Comparison of ENCODE assay signal across 19 cellular contexts in the genomic region with DNA sequence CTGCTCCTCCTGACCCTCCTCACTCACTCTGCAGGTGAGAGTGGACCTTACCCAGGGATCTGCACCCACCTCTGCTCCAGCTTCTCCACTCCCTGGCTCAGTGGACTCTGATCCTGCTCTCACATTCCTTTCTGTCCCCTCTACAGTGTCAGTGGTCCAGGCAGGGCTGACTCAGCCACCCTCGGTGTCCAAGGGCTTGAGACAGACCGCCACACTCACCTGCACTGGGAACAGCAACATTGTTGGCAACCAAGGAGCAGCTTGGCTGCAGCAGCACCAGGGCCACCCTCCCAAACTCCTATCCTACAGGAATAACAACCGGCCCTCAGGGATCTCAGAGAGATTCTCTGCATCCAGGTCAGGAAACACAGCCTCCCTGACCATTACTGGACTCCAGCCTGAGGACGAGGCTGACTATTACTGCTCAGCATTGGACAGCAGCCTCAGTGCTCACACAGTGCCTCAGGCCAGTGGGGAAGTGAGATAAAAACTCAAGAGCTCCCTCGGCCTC. TPM values are rescaled to one million over a fixed set of nuclear protein-coding genes. Genes with fewer than 3 reads are reported as not detected.
A peak's percentile ranks its signal among the peaks of the same experiment; 100 is the strongest.
DNase-seq lines count a peak whose midpoint lies in the region; ATAC-seq, FAIRE-seq and TF ChIP-seq lines count a peak whose summit lies in the region.
"Had no signal": no experiment of that assay in that cellular context is flagged by ENCODE, and none has a peak within 500 bp of the region (broad histone marks: within the 10 kb centered on the region; RNA-seq: fewer than 3 reads in every experiment).

No MANE protein-coding gene starts in this region.

- no peak overlapping the region for H3K27ac ChIP-seq in BLaER1 treated with 17β-estradiol and CSF1 and Interleukin-3, amounts not matched to agents 10 nM and 100 nM
- H3K27ac ChIP-seq in GM12878 (ENCODE audit: control insufficient read depth, insufficient read depth): no peak overlapping the region
- no peak overlapping the region for H3K27ac ChIP-seq in osteoblast (ENCODE audit: low read depth, low read length)
- no peak overlapping the region for H3K27ac ChIP-seq in MM.1S (ENCODE audit: low read length)
- H3K27ac ChIP-seq: A549 had no signal

- in situ Hi-C loops in GM12878 (cut with MboI): no loop called here

- H3K79me2 ChIP-seq in GM12878 (ENCODE audit: control insufficient read depth, insufficient read depth, low read length) (no peaks in the 10 kb centered on the region), osteoblast (ENCODE audit: insufficient read depth, low read length) (no peaks in the 10 kb centered on the region), MM.1S (ENCODE audit: low read length) (no peaks in the 10 kb centered on the region)

- TF ChIP-seq CTCF in GM12878 (IDR thresholded peaks at IDR 0.05 in 2 of 3, conservative IDR thresholded peaks at IDR 0.05 in 1 of 3; ENCODE audit: control insufficient read depth in 2 of 3, extremely low read depth in 1 of 3, insufficient read depth in 1 of 3, low read depth in 3 of 3, low read length in 3 of 3): no peak
- no peak for TF ChIP-seq CTCF in osteoblast (IDR thresholded peaks at IDR 0.05; ENCODE audit: extremely low read depth, low read depth, low read length)
- TF ChIP-seq CTCF in MM.1S (IDR thresholded peaks at IDR 0.05; ENCODE audit: low read length): no peak

- CTCF ChIA-PET in GM12878 (lab: Yijun Ruan, JAX): interaction anchor here (1.0 to 1.4 kb wide), 2 partner anchors 21 to 25 kb away, joined by 3 to 6 read pairs; no protein-coding TSS in a partner anchor

- H4K20me1 ChIP-seq in BLaER1 treated with 17β-estradiol and CSF1 and Interleukin-3, amounts not matched to agents 10 nM and 100 nM: no peaks in the 10 kb centered on the region
- H4K20me1 ChIP-seq in GM12878 (ENCODE audit: control insufficient read depth, insufficient read depth): no peaks in the 10 kb centered on the region
- H4K20me1 ChIP-seq in osteoblast (ENCODE audit: insufficient read depth, low read length): no peaks in the 10 kb centered on the region
- no peaks in the 10 kb centered on the region for H4K20me1 ChIP-seq in MM.1S (ENCODE audit: insufficient read depth, low read length)

- H3K9ac ChIP-seq in BLaER1 treated with 17β-estradiol and CSF1 and Interleukin-3, amounts not matched to agents 10 nM and 100 nM: no peak overlapping the region
- H3K9ac ChIP-seq in GM12878 (ENCODE audit: control insufficient read depth, insufficient read depth, low read length) (no peak overlapping the region), MM.1S (ENCODE audit: low read length) (no peak overlapping the region)

- FAIRE-seq in GM12878 (lab: Jason Lieb, UNC): no peak
- FAIRE-seq: A549 had no signal

- no peak overlapping the region for H2AFZ ChIP-seq in GM12878 (ENCODE audit: control insufficient read depth, low read depth, low read length)
- H2AFZ ChIP-seq in osteoblast (ENCODE audit: low read length): no peak overlapping the region
- no peak overlapping the region for H2AFZ ChIP-seq in MM.1S (ENCODE audit: low read length)

- H3K4me2 ChIP-seq in BLaER1 treated with 17β-estradiol and CSF1 and Interleukin-3, amounts not matched to agents 10 nM and 100 nM: peak overlapping the region in 7 of 11 experiments; percentile 9 to 69 (median 56); a peak in 11 of 22 replicates
- H3K4me2 ChIP-seq in GM12878 (ENCODE audit: control insufficient read depth, insufficient read depth) (no peak overlapping the region), osteoblast (ENCODE audit: insufficient read depth, low read length) (no peak overlapping the region), MM.1S (ENCODE audit: low read depth, low read length) (no peak overlapping the region)
- H3K4me2 ChIP-seq: A549 had no signal

- no peaks in the 10 kb centered on the region for H3K36me3 ChIP-seq in BLaER1 treated with 17β-estradiol and CSF1 and Interleukin-3, amounts not matched to agents 10 nM and 100 nM
- no peaks in the 10 kb centered on the region for H3K36me3 ChIP-seq in GM12878 (ENCODE audit: control insufficient read depth in 2 of 2, insufficient read depth in 2 of 2, low read length in 1 of 2)
- H3K36me3 ChIP-seq in osteoblast (ENCODE audit: insufficient read depth, low read length): no peaks in the 10 kb centered on the region
- no peaks in the 10 kb centered on the region for H3K36me3 ChIP-seq in MM.1S (replicated peaks; ENCODE audit: insufficient read depth, low read length)

- peaks cover 18 to 75% (median 59%) of the 10 kb centered on the region in 10 experiments for H3K4me1 ChIP-seq in BLaER1 treated with 17β-estradiol and CSF1 and Interleukin-3, amounts not matched to agents 10 nM and 100 nM
- H3K4me1 ChIP-seq in GM12878 (ENCODE audit: control insufficient read depth, insufficient read depth, low read length): peaks cover 3% of the 10 kb centered on the region; the same call in 1 of the 2 replicates
- peaks cover 3% of the 10 kb centered on the region for H3K4me1 ChIP-seq in osteoblast (ENCODE audit: insufficient read depth, low read length)
- H3K4me1 ChIP-seq in MM.1S (ENCODE audit: low read length): peaks cover 21% of the 10 kb centered on the region

- no peaks in the 10 kb centered on the region for H3F3A ChIP-seq in MM.1S (ENCODE audit: insufficient read depth, low read length)

- no TSS peak for BruUV-seq in GM12878 (replicated peaks; lab: Mats Ljungman, UMichigan)

- no peaks in the 10 kb centered on the region for H3K27me3 ChIP-seq in BLaER1 treated with 17β-estradiol and CSF1 and Interleukin-3, amounts not matched to agents 10 nM and 100 nM
- no peaks in the 10 kb centered on the region for H3K27me3 ChIP-seq in GM12878 (replicated peaks in 1 of 2; ENCODE audit: control insufficient read depth in 2 of 2, insufficient read depth in 2 of 2, low read length in 1 of 2)
- peaks cover 15% of the 10 kb centered on the region for H3K27me3 ChIP-seq in osteoblast (ENCODE audit: insufficient read depth, low read length)
- H3K27me3 ChIP-seq in MM.1S (replicated peaks; ENCODE audit: insufficient read depth, low read length): no peaks in the 10 kb centered on the region

- ATAC-seq in GM12878 (peak; percentile 22; the same call in 1 of the 3 replicates), HG02678 (IDR thresholded peaks at IDR 0.05; ENCODE audit: unreplicated experiment) (no peak)
- ATAC-seq: A549 had no signal

- no peaks in the 10 kb centered on the region for H3K9me2 ChIP-seq in MM.1S (replicated peaks; ENCODE audit: insufficient read depth, low read length)

- POLR2A ChIA-PET in GM12878 (lab: Charles Lee): no interaction called here

- no peaks in the 10 kb centered on the region for H3K9me3 ChIP-seq in BLaER1 treated with 17β-estradiol and CSF1 and Interleukin-3, amounts not matched to agents 10 nM and 100 nM (replicated peaks in 1 of 11)
- H3K9me3 ChIP-seq in GM12878 (replicated peaks; ENCODE audit: control insufficient read depth, insufficient read depth, low read length) (no peaks in the 10 kb centered on the region), osteoblast (ENCODE audit: low read depth, low read length) (no peaks in the 10 kb centered on the region), MM.1S (replicated peaks; ENCODE audit: insufficient read depth, low read length) (no peaks in the 10 kb centered on the region)
- H3K9me3 ChIP-seq: A549, Caco-2 had no signal

- WGBS in GM12878 (ENCODE audit: insufficient coverage, insufficient replicate concordance, low lambda C conversion rate, missing lambda C conversion rate): 58% methylated on average over 5 of the region's 5 CpGs

- no peak overlapping the region for H3K4me3 ChIP-seq in BLaER1 treated with 17β-estradiol and CSF1 and Interleukin-3, amounts not matched to agents 10 nM and 100 nM
- H3K4me3 ChIP-seq in GM12878: no peak overlapping the region
- no peak overlapping the region for H3K4me3 ChIP-seq in osteoblast (ENCODE audit: insufficient read depth, low read length)
- no peak overlapping the region for H3K4me3 ChIP-seq in MM.1S (ENCODE audit: low read length)
- H3K4me3 ChIP-seq: A549 had no signal

- no peak for TF ChIP-seq RAD21 in GM12878 (IDR thresholded peaks at IDR 0.05; ENCODE audit: insufficient read depth, low read depth, low read length)

- no peak for TF ChIP-seq POLR2A in GM12878 (IDR thresholded peaks at IDR 0.05; ENCODE audit: low read depth, low read length)

- intact Hi-C loops in GM12878 (cut with micrococcal nuclease; ENCODE audit: unreplicated experiment): no loop called here

- TF ChIP-seq EP300 in GM12878 (IDR thresholded peaks at IDR 0.05; ENCODE audit: borderline replicate concordance in 1 of 2, control insufficient read depth in 1 of 2, low read depth in 2 of 2, low read length in 2 of 2): no peak

- RAD21 ChIA-PET in GM12878 (lab: Charles Lee; ENCODE audit: unreplicated experiment): no interaction called here

- SMC1A ChIA-PET in GM12878 (lab: Charles Lee; ENCODE audit: uncharacterized antibody, unreplicated experiment): no interaction called here

- DNase-seq in HuH-7 (ENCODE audit: low spot score): peak; percentile 37
- DNase-seq in GM12878 (ENCODE audit: low read depth, low spot score): no peak
- DNase-seq in osteoblast (ENCODE audit: insufficient read length, low spot score, missing footprints): peak; percentile 9
- no peak for DNase-seq in GF-D8 (lab: John Stamatoyannopoulos, UW)
- DNase-seq in MM.1S: no peak
- DNase-seq in MV-4-11 (lab: John Stamatoyannopoulos, UW): no peak
- DNase-seq: DMS153, EL, IMR-90, NCI-H1436, NCI-H2081, NCI-H748 treated with DMSO at 0.1 percent for 48 hours, SW 1271 had no signal

TF ChIP-seq in GM12878, 131 proteins besides CTCF, POLR2A, EP300 and RAD21 (continues in another document):
- TF ChIP-seq CBFB (IDR thresholded peaks at IDR 0.05; ENCODE audit: low read depth) (no peak), TARDBP (IDR thresholded peaks at IDR 0.05; ENCODE audit: borderline replicate concordance) (no peak), KDM1A (IDR thresholded peaks at IDR 0.05; ENCODE audit: borderline replicate concordance) (no peak), MTA2 (IDR thresholded peaks at IDR 0.05; ENCODE audit: low read depth) (no peak)

RNA-seq across cellular contexts. Expression of gene VPREB1, which starts 29.7 kb away (rescaled TPM):
- not detected in 2 replicates for total RNA-seq in GM12878 (2013; cell fraction: nucleolus; rRNA removed)
- total RNA-seq in GM12878 (2014; rRNA removed): not detected in 2 replicates
- total RNA-seq in GM12878 (2014; rRNA removed; fragmentation: Illumina TruSeq; extraction: Trizol): not detected in 2 replicates
- total RNA-seq in GM12878 (2021): not detected in 2 replicates
- not detected for polyA plus RNA-seq in GM12878 (2011; ENCODE audit: low read depth)
- not detected in 2 replicates for polyA plus RNA-seq in GM12878 (2011; rRNA removed)
- polyA plus RNA-seq in GM12878 (2011; cell fraction: cytosol; rRNA removed): not detected in 2 replicates
- not detected in 2 replicates for polyA plus RNA-seq in GM12878 (2011; cell fraction: nucleus; rRNA removed)
- polyA plus RNA-seq in GM12878 (2012): 0.23 TPM in 1 of 2 replicates, not detected in the other
- not detected in 2 replicates for polyA plus RNA-seq in GM12878 (2014; fragmentation: Illumina TruSeq; extraction: Trizol)
- polyA plus RNA-seq in GM12878 (2014; fragmentation: Nextera tagmentation; extraction: Ambion mirVana): not detected
- not detected in 2 replicates for polyA plus RNA-seq in GM12878 (2014; rRNA removed)
- not detected for polyA plus RNA-seq in GM12878 (2016; fragmentation: Nextera tagmentation; extraction: Ambion mirVana)
- not detected in 2 replicates for polyA minus RNA-seq in GM12878 (2011; rRNA and poly(A)+ RNA removed)
- polyA minus RNA-seq in GM12878 (2011; cell fraction: cytosol; rRNA and poly(A)+ RNA removed): not detected in 2 replicates
- polyA minus RNA-seq in GM12878 (2011; cell fraction: nucleus; rRNA and poly(A)+ RNA removed): not detected in 2 replicates
- not detected in 2 replicates for total RNA-seq in osteoblast
- total RNA-seq: Caco-2, IMR-90, NCI-H460, SK-MEL-5 had no signal
- polyA plus RNA-seq: A549, IMR-90 had no signal

Comparison
In these comparisons a context has a peak if more than half of its experiments do, and no peak if none do; other contexts are left out.
1. H3K4me2 ChIP-seq: peak in BLaER1 treated with 17β-estradiol and CSF1 and Interleukin-3, amounts not matched to agents 10 nM and 100 nM (7 of 11); none in GM12878 (single experiment), osteoblast (single experiment) and MM.1S (single experiment).
2. DNase-seq: peak in HuH-7 (single experiment) and osteoblast (single experiment); none in GM12878 (single experiment), GF-D8 (single experiment), MM.1S (single experiment) and MV-4-11 (single experiment).